33 cellular contexts compared by ENCODE assay signal in genomic region chr5:38916802-38917201, GRCh38.
"Had no signal": no experiment of that assay in that cellular context is flagged by ENCODE, and none has a peak within 500 bp of the region (broad histone marks: within the 10 kb centered on the region; RNA-seq: fewer than 3 reads in every experiment).

No MANE protein-coding gene starts in this region.

- H3K9me3 Mint-ChIP-seq: activated CD4-positive, alpha-beta T cell treated with anti-CD3 and anti-CD28 coated beads, Interleukin-2, amount 10 ng/mL, durations not matched to agents 7 days and 5 days; activated naive CD4-positive, alpha-beta T cell treated with anti-CD3 and anti-CD28 coated beads for 36 hours; activated naive CD4-positive, alpha-beta T cell treated with anti-CD3 and anti-CD28 coated beads, Interleukin-2, amount 50 U/mL, for 72 hours; activated T-cell treated with anti-CD3 and anti-CD28 coated beads, Interleukin-2, amount 50 U/mL, for 4 hours; activated T-helper 1 cell treated with anti-CD3 and anti-CD28 coated beads, Interleukin-12 subunit alpha, Interleukin-12 subunit beta, Interleukin-2, Interleukin-4 antibody, amounts not matched to agents 30 ng/mL and 10 ng/mL and 1 ng/mL, durations not matched to agents 14 hours and 24 hours and 36 hours; T-cell had no signal

- H3K9me3 ChIP-seq: adrenal gland, body of pancreas had no signal

- H3K4me3 Mint-ChIP-seq: activated CD4-positive, alpha-beta T cell treated with anti-CD3 and anti-CD28 coated beads, Interleukin-2, amount 10 ng/mL, durations not matched to agents 7 days and 5 days; activated CD8-positive, alpha-beta T cell treated with anti-CD3 and anti-CD28 coated beads, Interleukin-2, amount 10 ng/mL, durations not matched to agents 7 days and 5 days; activated naive CD4-positive, alpha-beta T cell treated with anti-CD3 and anti-CD28 coated beads for 36 hours; activated T-cell treated with anti-CD3 and anti-CD28 coated beads, Interleukin-2, amount 50 U/mL, for 4 hours; activated T-helper 1 cell treated with anti-CD3 and anti-CD28 coated beads, Interleukin-12 subunit alpha, Interleukin-12 subunit beta, Interleukin-2, Interleukin-4 antibody, amounts not matched to agents 30 ng/mL and 10 ng/mL and 1 ng/mL, durations not matched to agents 14 hours and 24 hours and 36 hours; T-cell; T-helper 17 cell had no signal

- H3K4me1 Mint-ChIP-seq: activated CD4-positive, alpha-beta T cell treated with anti-CD3 and anti-CD28 coated beads, Interleukin-2, amount 10 ng/mL, durations not matched to agents 7 days and 5 days; T-cell; T-helper 17 cell had no signal

- H3K27me3 ChIP-seq: adrenal gland, body of pancreas had no signal

- H2AFZ ChIP-seq: PC-9 had no signal

- H3K4me1 ChIP-seq: adrenal gland had no signal

- H3K4me3 ChIP-seq: adrenal gland, body of pancreas, K562, PC-9 had no signal

- ATAC-seq: activated CD8-positive, alpha-beta T cell treated with anti-CD3 and anti-CD28 coated beads, Interleukin-2, amount 10 ng/mL, durations not matched to agents 7 days and 5 days; activated naive CD4-positive, alpha-beta T cell treated with anti-CD3 and anti-CD28 coated beads, Interleukin-2, amount 50 U/mL, for 72 hours; activated T-cell treated with anti-CD3 and anti-CD28 coated beads, Interleukin-2, amount 50 U/mL, for 4 hours; body of pancreas; K562; Right ventricle myocardium inferior; SK-N-SH treated with all-trans-retinoic acid at 6 μM for 48 hours; T-cell; T-helper 17 cell had no signal

- H3K27ac Mint-ChIP-seq: activated CD4-positive, alpha-beta T cell treated with anti-CD3 and anti-CD28 coated beads, Interleukin-2, amount 10 ng/mL, durations not matched to agents 7 days and 5 days; activated CD8-positive, alpha-beta T cell treated with anti-CD3 and anti-CD28 coated beads, Interleukin-2, amount 10 ng/mL, durations not matched to agents 7 days and 5 days; activated naive CD4-positive, alpha-beta T cell treated with anti-CD3 and anti-CD28 coated beads for 36 hours; activated naive CD4-positive, alpha-beta T cell treated with anti-CD3 and anti-CD28 coated beads, Interleukin-2, amount 50 U/mL, for 72 hours; activated T-helper 1 cell treated with anti-CD3 and anti-CD28 coated beads, Interleukin-12 subunit alpha, Interleukin-12 subunit beta, Interleukin-2, Interleukin-4 antibody, amounts not matched to agents 30 ng/mL and 10 ng/mL and 1 ng/mL, durations not matched to agents 14 hours and 24 hours and 36 hours; T-cell; T-helper 17 cell had no signal

- DNase-seq: activated CD4-positive, alpha-beta T cell treated with anti-CD3 and anti-CD28 coated beads, Interleukin-2, amount 10 ng/mL, durations not matched to agents 7 days and 5 days; activated CD4-positive, alpha-beta T cell treated with anti-CD3 and anti-CD28 coated beads, Interleukin-2, amount 50 U/mL, for 48 hours; activated CD4-positive, CD25-positive, alpha-beta regulatory T cell; activated CD8-positive, alpha-beta memory T cell treated with anti-CD3 and anti-CD28 coated beads, Interleukin-2, amount 50 U/mL, for 4 hours; activated CD8-positive, alpha-beta T cell treated with anti-CD3 and anti-CD28 coated beads, Interleukin-2, amount 10 ng/mL, durations not matched to agents 7 days and 5 days; activated gamma-delta T cell treated with Interleukin-2 at 50 U/mL for 16 hours; activated naive CD4-positive, alpha-beta T cell treated with anti-CD3 and anti-CD28 coated beads for 36 hours; activated T-cell treated with anti-CD3 and anti-CD28 coated beads for 4 hours; activated T-cell treated with anti-CD3 and anti-CD28 coated beads, Interleukin-2, amount 50 U/mL, for 4 hours; adrenal gland; body of pancreas; cerebellar nuclear complex; NCI-H1105; NCI-H1417 treated with DMSO at 0.1 percent for 48 hours; NCI-H187; NCI-H2029 treated with DMSO at 0.1 percent for 48 hours; NCI-H2107; NCI-H2171; NCI-H446 treated with DMSO at 0.1 percent for 48 hours; NCI-H524; NK-92 treated with Interleukin-12 subunit alpha and Interleukin-12 subunit beta, amount 100 ng/mL, for 24 hours; PC-9; SIG-M5; T-cell; T-helper 17 cell; T-helper 9 cell had no signal

- H3K36me3 Mint-ChIP-seq: activated naive CD4-positive, alpha-beta T cell treated with anti-CD3 and anti-CD28 coated beads, Interleukin-2, amount 50 U/mL, for 72 hours; T-cell had no signal

- H3K27ac ChIP-seq: adrenal gland, body of pancreas, PC-9, RWPE1, VCaP had no signal

- H3K4me2 ChIP-seq: PC-9 had no signal
